ENCODE assay signal across 8 cellular contexts in genomic region chr1:77888429-77889239, GRCh38. TPM values are rescaled to one million over a fixed set of nuclear protein-coding genes. Genes with fewer than 3 reads are reported as not detected.
DNase-seq lines count a peak whose midpoint lies in the region; ATAC-seq lines count a peak whose summit lies in the region.

Gene NEXN, plus strand, starts transcription at chr1:77888624. Its CDS starts 27,483 bp downstream, at chr1:77916107.

- H3K27me3 Mint-ChIP-seq in immature natural killer cell (ENCODE audit: low read depth in 3 of 3) = peaks cover 0 to 20% (median 2%) of the 10 kb centered on the region in 3 donors

- no peak within 1 kb of the TSS for H3K27ac ChIP-seq in SK-N-MC

- DNase-seq in activated gamma-delta T cell treated with Interleukin-2 at 50 U/mL for 16 hours (peak; percentile 5), activated gamma-delta T cell (lab: John Stamatoyannopoulos, UW) (no peak), SK-N-MC (ENCODE audit: low read depth, low spot score) (no peak), cerebellar cortex (ENCODE audit: low spot score) (peak; percentile 51), immature natural killer cell (peak; percentile 13 to 20 (median 15)), skeletal muscle cell (ENCODE audit: low read depth) (peak; percentile 55), NCI-H2107 treated with DMSO at 0.1 percent for 48 hours (lab: John Stamatoyannopoulos, UW; ENCODE audit: unreplicated experiment) (no peak)

- H3K4me3 Mint-ChIP-seq in immature natural killer cell = peak within 1 kb of the TSS; percentile 63 to 78 (median 75)

- peak within 1 kb of the TSS; percentile 79 for H3K9ac ChIP-seq in SK-N-MC (ENCODE audit: insufficient read length)

- H3K9me3 Mint-ChIP-seq in immature natural killer cell = no peaks in the 10 kb centered on the region

- no peaks in the 10 kb centered on the region for H3K9me3 ChIP-seq in SK-N-MC (ENCODE audit: low read depth, low read length)

- peak within 1 kb of the TSS; percentile 93 for H3K4me3 ChIP-seq in SK-N-MC
- H3K4me3 ChIP-seq in skeletal muscle cell (ENCODE audit: low read depth, low read length) = peak within 1 kb of the TSS; percentile 88

- ATAC-seq in HG03108 (IDR thresholded peaks at IDR 0.05; ENCODE audit: unreplicated experiment) = peak; percentile 55

- peaks cover 10 to 17% (median 15%) of the 10 kb centered on the region in 3 donors for H3K36me3 Mint-ChIP-seq in immature natural killer cell

- H3K27ac Mint-ChIP-seq in immature natural killer cell = no peak within 1 kb of the TSS

- no peaks in the 10 kb centered on the region for H3K36me3 ChIP-seq in SK-N-MC (ENCODE audit: insufficient read depth, low read length)

- H3K4me1 Mint-ChIP-seq in immature natural killer cell = peaks cover 14 to 16% of the 10 kb centered on the region in 2 donors

RNA-seq across cellular contexts. Expression of gene NEXN, which starts in this region (rescaled TPM):
- 1 to 10 TPM in 2 of 3 donors, under 1 TPM in 1; 0.89 to 3.0 (median 2.6) TPM for polyA plus RNA-seq in immature natural killer cell

Comparison
In these comparisons a context has a peak if more than half of its experiments do, and no peak if none do; other contexts are left out.
1. DNase-seq: peak in activated gamma-delta T cell treated with Interleukin-2 at 50 U/mL for 16 hours (single experiment), cerebellar cortex (single experiment), immature natural killer cell (3 of 3) and skeletal muscle cell (single experiment); none in activated gamma-delta T cell (single experiment), SK-N-MC (single experiment) and NCI-H2107 treated with DMSO at 0.1 percent for 48 hours (single experiment).